15 cellular contexts compared by ENCODE assay signal in the genomic region with DNA sequence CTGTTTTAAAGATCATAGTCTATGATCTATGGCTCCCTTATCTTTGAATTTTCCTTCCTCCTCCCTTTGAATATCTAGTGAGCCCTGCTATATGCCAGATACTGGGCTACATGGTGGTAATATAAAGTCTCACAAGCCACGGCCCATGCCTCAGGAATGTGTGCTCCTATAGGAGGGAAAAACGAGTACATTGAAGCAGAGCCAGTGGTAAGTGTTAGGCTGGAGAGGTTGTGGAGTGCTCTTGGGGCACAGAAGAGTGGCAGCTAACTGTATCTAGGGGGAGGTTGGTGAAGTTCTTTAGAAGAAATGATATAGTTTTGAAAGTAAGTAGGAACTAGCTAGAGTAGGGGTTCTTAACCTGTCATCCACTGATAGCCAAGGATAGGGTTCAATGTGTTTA.
DNase-seq lines count a peak whose midpoint lies in the region; ATAC-seq and TF ChIP-seq lines count a peak whose summit lies in the region.
"Had no signal": no experiment of that assay in that cellular context is flagged by ENCODE, and none has a peak within 500 bp of the region (broad histone marks: within the 10 kb centered on the region; RNA-seq: fewer than 3 reads in every experiment).

No MANE protein-coding gene starts in this region.

- no peaks in the 10 kb centered on the region for H3K27me3 Mint-ChIP-seq in WTC11 (ENCODE audit: low read depth)
- no peaks in the 10 kb centered on the region for H3K27me3 Mint-ChIP-seq in T-helper 17 cell
- H3K27me3 Mint-ChIP-seq: CD4-positive, alpha-beta memory T cell had no signal

- H3K27ac ChIP-seq in MM.1S (ENCODE audit: low read length): no peak overlapping the region
- no peak overlapping the region for H3K27ac ChIP-seq in lower lobe of right lung

- no peaks in the 10 kb centered on the region for H3K9me3 Mint-ChIP-seq in WTC11
- H3K9me3 Mint-ChIP-seq: CD4-positive, alpha-beta memory T cell had no signal

- CTCF ChIA-PET in WTC11 (lab: Charles Lee): no interaction called here

- no peaks in the 10 kb centered on the region for H3K79me2 ChIP-seq in MM.1S (ENCODE audit: low read length)

- TF ChIP-seq CTCF in MM.1S (IDR thresholded peaks at IDR 0.05; ENCODE audit: low read length) (no peak), WTC11 (IDR thresholded peaks at IDR 0.05) (no peak), lower lobe of right lung (IDR thresholded peaks at IDR 0.05) (no peak)

- POLR2A ChIA-PET in WTC11 (lab: Charles Lee): no interaction called here

- peak overlapping the region; percentile 67 for H3K4me2 ChIP-seq in MM.1S (ENCODE audit: low read depth, low read length)

- intact Hi-C loops in lower lobe of right lung (cut with DNase I): no loop called here

- H2AFZ ChIP-seq in MM.1S (ENCODE audit: low read length): 0 out of 2 replicates have a peak overlapping the region, but pooled peaks have one; percentile 20

- no peak for DNase-seq in MM.1S
- DNase-seq in WTC11 (ENCODE audit: low spot score): no peak
- no peak for DNase-seq in lower lobe of right lung
- no peak for DNase-seq in T-helper 17 cell
- DNase-seq in SK-N-DZ (ENCODE audit: low spot score): no peak
- DNase-seq: C1 segment of cervical spinal cord; Calu3; CD4-positive, alpha-beta memory T cell; COR-L47; DMS53; DMS79 treated with DMSO at 0.1 percent for 48 hours; GF-D8; H7; HCEC 1CT had no signal

- no peaks in the 10 kb centered on the region for H4K20me1 ChIP-seq in MM.1S (ENCODE audit: insufficient read depth, low read length)

- H3K27me3 ChIP-seq in MM.1S (replicated peaks; ENCODE audit: insufficient read depth, low read length) (no peaks in the 10 kb centered on the region), lower lobe of right lung (ENCODE audit: low read depth) (no peaks in the 10 kb centered on the region)

- ATAC-seq in WTC11 (peak; percentile 68), lower lobe of right lung (peak; percentile 68 to 89), T-helper 17 cell (no peak), HG02840 (IDR thresholded peaks at IDR 0.05; ENCODE audit: low FRiP score, unreplicated experiment) (no peak)

- no peak overlapping the region for H3K9ac ChIP-seq in MM.1S (ENCODE audit: low read length)

- H3K36me3 Mint-ChIP-seq in WTC11 (no peaks in the 10 kb centered on the region), T-helper 17 cell (ENCODE audit: low read depth) (peaks cover 2% of the 10 kb centered on the region)
- H3K36me3 Mint-ChIP-seq: CD4-positive, alpha-beta memory T cell had no signal

- H3K4me3 Mint-ChIP-seq in WTC11: no peak overlapping the region
- no peak overlapping the region for H3K4me3 Mint-ChIP-seq in T-helper 17 cell
- H3K4me3 Mint-ChIP-seq: CD4-positive, alpha-beta memory T cell had no signal

- peaks cover 3% of the 10 kb centered on the region; the same call in 1 of the 2 replicates for H3K4me1 Mint-ChIP-seq in WTC11
- peaks cover 2% of the 10 kb centered on the region for H3K4me1 Mint-ChIP-seq in T-helper 17 cell
- H3K4me1 Mint-ChIP-seq: CD4-positive, alpha-beta memory T cell had no signal

- peaks cover 6% of the 10 kb centered on the region for H3K4me1 ChIP-seq in MM.1S (ENCODE audit: low read length)
- H3K4me1 ChIP-seq in lower lobe of right lung: no peaks in the 10 kb centered on the region

- H3F3A ChIP-seq in MM.1S (ENCODE audit: insufficient read depth, low read length): no peaks in the 10 kb centered on the region

- H3K9me2 ChIP-seq in MM.1S (replicated peaks; ENCODE audit: insufficient read depth, low read length): no peaks in the 10 kb centered on the region

- H3K27ac Mint-ChIP-seq in WTC11: no peak overlapping the region
- H3K27ac Mint-ChIP-seq in T-helper 17 cell: no peak overlapping the region
- H3K27ac Mint-ChIP-seq: CD4-positive, alpha-beta memory T cell had no signal

- H3K36me3 ChIP-seq in MM.1S (replicated peaks; ENCODE audit: insufficient read depth, low read length): no peaks in the 10 kb centered on the region
- H3K36me3 ChIP-seq in lower lobe of right lung: no peaks in the 10 kb centered on the region

- H3K4me3 ChIP-seq in MM.1S (ENCODE audit: low read length) (no peak overlapping the region), lower lobe of right lung (no peak overlapping the region)

- H3K9me3 ChIP-seq in MM.1S (replicated peaks; ENCODE audit: insufficient read depth, low read length) (no peaks in the 10 kb centered on the region), lower lobe of right lung (no peaks in the 10 kb centered on the region), T-helper 17 cell (ENCODE audit: control insufficient read depth, low read length, poor library complexity, severe bottlenecking) (no peaks in the 10 kb centered on the region)

TF ChIP-seq in WTC11, 78 proteins besides CTCF, POLR2A, EP300 and RAD21:
- TF ChIP-seq FOXJ3 (CRISPR knock-in tag; IDR thresholded peaks at IDR 0.05; ENCODE audit: borderline replicate concordance): no peak
- TF ChIP-seq, protein P1, sequence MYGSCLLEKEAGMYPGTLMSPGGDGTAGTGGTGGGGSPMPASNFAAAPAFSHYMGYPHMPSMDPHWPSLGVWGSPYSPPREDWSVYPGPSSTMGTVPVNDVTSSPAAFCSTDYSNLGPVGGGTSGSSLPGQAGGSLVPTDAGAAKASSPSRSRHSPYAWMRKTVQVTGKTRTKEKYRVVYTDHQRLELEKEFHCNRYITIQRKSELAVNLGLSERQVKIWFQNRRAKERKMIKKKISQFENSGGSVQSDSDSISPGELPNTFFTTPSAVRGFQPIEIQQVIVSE (CRISPR knock-in tag; IDR thresholded peaks at IDR 0.05; ENCODE audit: borderline replicate concordance): no peak
- no peak for TF ChIP-seq ESRRA (CRISPR knock-in tag; IDR thresholded peaks at IDR 0.05; ENCODE audit: borderline replicate concordance)
- TF ChIP-seq, protein P2, sequence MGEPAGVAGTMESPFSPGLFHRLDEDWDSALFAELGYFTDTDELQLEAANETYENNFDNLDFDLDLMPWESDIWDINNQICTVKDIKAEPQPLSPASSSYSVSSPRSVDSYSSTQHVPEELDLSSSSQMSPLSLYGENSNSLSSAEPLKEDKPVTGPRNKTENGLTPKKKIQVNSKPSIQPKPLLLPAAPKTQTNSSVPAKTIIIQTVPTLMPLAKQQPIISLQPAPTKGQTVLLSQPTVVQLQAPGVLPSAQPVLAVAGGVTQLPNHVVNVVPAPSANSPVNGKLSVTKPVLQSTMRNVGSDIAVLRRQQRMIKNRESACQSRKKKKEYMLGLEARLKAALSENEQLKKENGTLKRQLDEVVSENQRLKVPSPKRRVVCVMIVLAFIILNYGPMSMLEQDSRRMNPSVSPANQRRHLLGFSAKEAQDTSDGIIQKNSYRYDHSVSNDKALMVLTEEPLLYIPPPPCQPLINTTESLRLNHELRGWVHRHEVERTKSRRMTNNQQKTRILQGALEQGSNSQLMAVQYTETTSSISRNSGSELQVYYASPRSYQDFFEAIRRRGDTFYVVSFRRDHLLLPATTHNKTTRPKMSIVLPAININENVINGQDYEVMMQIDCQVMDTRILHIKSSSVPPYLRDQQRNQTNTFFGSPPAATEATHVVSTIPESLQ (CRISPR knock-in tag; IDR thresholded peaks at IDR 0.05): no peak
- TF ChIP-seq CBFB (CRISPR knock-in tag; IDR thresholded peaks at IDR 0.05; ENCODE audit: low read depth): no peak
- TF ChIP-seq, protein P3, sequence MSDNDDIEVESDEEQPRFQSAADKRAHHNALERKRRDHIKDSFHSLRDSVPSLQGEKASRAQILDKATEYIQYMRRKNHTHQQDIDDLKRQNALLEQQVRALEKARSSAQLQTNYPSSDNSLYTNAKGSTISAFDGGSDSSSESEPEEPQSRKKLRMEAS (CRISPR knock-in tag; IDR thresholded peaks at IDR 0.05): no peak
- TF ChIP-seq, protein P4, sequence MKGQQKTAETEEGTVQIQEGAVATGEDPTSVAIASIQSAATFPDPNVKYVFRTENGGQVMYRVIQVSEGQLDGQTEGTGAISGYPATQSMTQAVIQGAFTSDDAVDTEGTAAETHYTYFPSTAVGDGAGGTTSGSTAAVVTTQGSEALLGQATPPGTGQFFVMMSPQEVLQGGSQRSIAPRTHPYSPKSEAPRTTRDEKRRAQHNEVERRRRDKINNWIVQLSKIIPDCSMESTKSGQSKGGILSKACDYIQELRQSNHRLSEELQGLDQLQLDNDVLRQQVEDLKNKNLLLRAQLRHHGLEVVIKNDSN (CRISPR knock-in tag; IDR thresholded peaks at IDR 0.05): no peak
- TF ChIP-seq, protein P5, sequence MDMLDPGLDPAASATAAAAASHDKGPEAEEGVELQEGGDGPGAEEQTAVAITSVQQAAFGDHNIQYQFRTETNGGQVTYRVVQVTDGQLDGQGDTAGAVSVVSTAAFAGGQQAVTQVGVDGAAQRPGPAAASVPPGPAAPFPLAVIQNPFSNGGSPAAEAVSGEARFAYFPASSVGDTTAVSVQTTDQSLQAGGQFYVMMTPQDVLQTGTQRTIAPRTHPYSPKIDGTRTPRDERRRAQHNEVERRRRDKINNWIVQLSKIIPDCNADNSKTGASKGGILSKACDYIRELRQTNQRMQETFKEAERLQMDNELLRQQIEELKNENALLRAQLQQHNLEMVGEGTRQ (CRISPR knock-in tag; IDR thresholded peaks at IDR 0.05): no peak
- TF ChIP-seq OVOL2 (CRISPR knock-in tag; IDR thresholded peaks at IDR 0.05; ENCODE audit: borderline replicate concordance): no peak
- TF ChIP-seq, protein P6, sequence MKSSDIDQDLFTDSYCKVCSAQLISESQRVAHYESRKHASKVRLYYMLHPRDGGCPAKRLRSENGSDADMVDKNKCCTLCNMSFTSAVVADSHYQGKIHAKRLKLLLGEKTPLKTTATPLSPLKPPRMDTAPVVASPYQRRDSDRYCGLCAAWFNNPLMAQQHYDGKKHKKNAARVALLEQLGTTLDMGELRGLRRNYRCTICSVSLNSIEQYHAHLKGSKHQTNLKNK (CRISPR knock-in tag; IDR thresholded peaks at IDR 0.05): no peak
- TF ChIP-seq FOXP1 (CRISPR knock-in tag; IDR thresholded peaks at IDR 0.05; ENCODE audit: borderline replicate concordance): no peak
- no peak for TF ChIP-seq MYBL2 (CRISPR knock-in tag; IDR thresholded peaks at IDR 0.05)
- TF ChIP-seq, protein P7, sequence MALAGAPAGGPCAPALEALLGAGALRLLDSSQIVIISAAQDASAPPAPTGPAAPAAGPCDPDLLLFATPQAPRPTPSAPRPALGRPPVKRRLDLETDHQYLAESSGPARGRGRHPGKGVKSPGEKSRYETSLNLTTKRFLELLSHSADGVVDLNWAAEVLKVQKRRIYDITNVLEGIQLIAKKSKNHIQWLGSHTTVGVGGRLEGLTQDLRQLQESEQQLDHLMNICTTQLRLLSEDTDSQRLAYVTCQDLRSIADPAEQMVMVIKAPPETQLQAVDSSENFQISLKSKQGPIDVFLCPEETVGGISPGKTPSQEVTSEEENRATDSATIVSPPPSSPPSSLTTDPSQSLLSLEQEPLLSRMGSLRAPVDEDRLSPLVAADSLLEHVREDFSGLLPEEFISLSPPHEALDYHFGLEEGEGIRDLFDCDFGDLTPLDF (CRISPR knock-in tag; IDR thresholded peaks at IDR 0.05): no peak
- TF ChIP-seq SMAD4 (CRISPR knock-in tag; IDR thresholded peaks at IDR 0.05): no peak
- no peak for TF ChIP-seq RORB (CRISPR knock-in tag; IDR thresholded peaks at IDR 0.05)
- no peak for TF ChIP-seq SMAD3 (CRISPR knock-in tag; IDR thresholded peaks at IDR 0.05; ENCODE audit: borderline replicate concordance)
- TF ChIP-seq ZNF423 (CRISPR knock-in tag; IDR thresholded peaks at IDR 0.05): no peak
- no peak for TF ChIP-seq CREM (CRISPR knock-in tag; IDR thresholded peaks at IDR 0.05)
TF ChIP-seq in WTC11: peak in this region for 0.

Comparison
In these comparisons a context has a peak if more than half of its experiments do, and no peak if none do; other contexts are left out.
1. ATAC-seq: peak in WTC11 (single experiment) and lower lobe of right lung (2 of 2); none in T-helper 17 cell (single experiment) and HG02840 (single experiment).